25 cellular contexts compared by ENCODE assay signal in the genomic region with DNA sequence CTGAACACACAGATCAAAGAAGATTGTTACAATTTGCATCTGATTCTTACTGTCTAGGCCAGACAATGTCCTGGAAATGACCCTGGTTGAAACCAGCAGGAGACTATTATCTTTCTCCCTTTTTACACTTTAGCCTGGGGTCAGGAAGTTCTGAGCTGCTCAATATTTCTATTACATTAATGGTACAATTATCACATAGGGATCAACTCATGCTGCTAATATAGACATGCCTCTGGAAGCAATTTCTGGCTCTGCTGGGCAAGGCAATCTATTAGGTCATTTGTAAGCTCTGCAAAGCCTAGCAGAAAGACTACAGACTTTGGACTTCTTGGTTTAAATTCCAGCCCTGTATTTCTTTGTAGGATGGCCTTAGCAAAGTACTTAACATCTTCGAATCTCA.
"Had no signal": no experiment of that assay in that cellular context is flagged by ENCODE, and none has a peak within 500 bp of the region (broad histone marks: within the 10 kb centered on the region; RNA-seq: fewer than 3 reads in every experiment).

No MANE protein-coding gene starts in this region.

- H3K27ac Mint-ChIP-seq: dendritic cell treated with granulocyte-macrophage colony-stimulating factor and Interleukin-4, amounts not matched to agents 40 ng/mL and 50 ng/mL, for 4 days; effector memory CD8-positive, alpha-beta T cell; endodermal cell; immature natural killer cell; naive thymus-derived CD4-positive, alpha-beta T cell had no signal

- H3K4me3 Mint-ChIP-seq: dendritic cell treated with granulocyte-macrophage colony-stimulating factor and Interleukin-4, amounts not matched to agents 40 ng/mL and 50 ng/mL, for 4 days; effector memory CD8-positive, alpha-beta T cell; endodermal cell; immature natural killer cell; naive thymus-derived CD4-positive, alpha-beta T cell had no signal

- H3K4me2 ChIP-seq: hepatocyte had no signal

- H3K79me2 ChIP-seq: hepatocyte had no signal

- H3K9me3 ChIP-seq: colonic mucosa, esophagus squamous epithelium, gastroesophageal sphincter, heart left ventricle, left lung, lower lobe of right lung had no signal

- H3K36me3 Mint-ChIP-seq: immature natural killer cell; naive thymus-derived CD4-positive, alpha-beta T cell had no signal

- DNase-seq: colonic mucosa; cortex of kidney; effector CD8-positive, alpha-beta T cell; effector memory CD8-positive, alpha-beta T cell; endodermal cell; erythroblast; esophagus squamous epithelium; foreskin keratinocyte; heart left ventricle; hypothalamus; immature natural killer cell; islet precursor cell; kidney; kidney glomerular epithelial cell; left lung; left ventricle myocardium superior; lower lobe of right lung; mesenchymal stem cell; midbrain; naive thymus-derived CD4-positive, alpha-beta T cell had no signal

- H3K4me1 ChIP-seq: colonic mucosa, esophagus squamous epithelium, gastroesophageal sphincter, heart left ventricle, left lung, lower lobe of right lung had no signal

- H3K36me3 ChIP-seq: colonic mucosa, esophagus squamous epithelium, gastroesophageal sphincter, heart left ventricle, left lung, lower lobe of right lung had no signal

- H3K4me3 ChIP-seq: colonic mucosa, esophagus squamous epithelium, gastroesophageal sphincter, heart left ventricle, hepatocyte, left lung, lower lobe of right lung had no signal

- H3K4me1 Mint-ChIP-seq: immature natural killer cell; naive thymus-derived CD4-positive, alpha-beta T cell had no signal

- H2AFZ ChIP-seq: hepatocyte had no signal

- H3K27ac ChIP-seq: colonic mucosa, epithelial cell of prostate, esophagus squamous epithelium, foreskin keratinocyte, gastroesophageal sphincter, heart left ventricle, hepatocyte, left lung, lower lobe of right lung had no signal

- H3K27me3 ChIP-seq: colonic mucosa, esophagus squamous epithelium, foreskin keratinocyte, gastroesophageal sphincter, heart left ventricle, hepatocyte, left lung had no signal

- H3K9me3 Mint-ChIP-seq: dendritic cell treated with granulocyte-macrophage colony-stimulating factor and Interleukin-4, amounts not matched to agents 40 ng/mL and 50 ng/mL, for 4 days; endodermal cell had no signal

- H3K27me3 Mint-ChIP-seq: dendritic cell treated with granulocyte-macrophage colony-stimulating factor and Interleukin-4, amounts not matched to agents 40 ng/mL and 50 ng/mL, for 4 days; effector memory CD8-positive, alpha-beta T cell; naive thymus-derived CD4-positive, alpha-beta T cell had no signal

- ATAC-seq: effector memory CD8-positive, alpha-beta T cell; esophagus mucosa; foreskin keratinocyte; gastroesophageal sphincter; heart left ventricle; left lung; left ventricle myocardium superior; lower lobe of right lung; naive thymus-derived CD4-positive, alpha-beta T cell had no signal
